ENCODE assay signal across 11 cellular contexts in genomic region chr1:205783904-205784303, GRCh38. TPM values are rescaled to one million over a fixed set of nuclear protein-coding genes. Genes with fewer than 3 reads are reported as not detected.
DNase-seq lines count a peak whose midpoint lies in the region; ATAC-seq and TF ChIP-seq lines count a peak whose summit lies in the region.
"Had no signal": no experiment of that assay in that cellular context is flagged by ENCODE, and none has a peak within 500 bp of the region (broad histone marks: within the 10 kb centered on the region; RNA-seq: fewer than 3 reads in every experiment).

No MANE protein-coding gene starts in this region.

- H3K4me1 ChIP-seq in stomach smooth muscle (ENCODE audit: control insufficient read depth, insufficient read depth, low read length) (peaks cover 8% of the 10 kb centered on the region), foreskin keratinocyte (no peaks in the 10 kb centered on the region)

- no peaks in the 10 kb centered on the region for H3K9me3 ChIP-seq in stomach smooth muscle (ENCODE audit: control insufficient read depth in 2 of 2, low read length in 2 of 2)

- no peaks in the 10 kb centered on the region for H3K36me3 ChIP-seq in stomach smooth muscle (ENCODE audit: control insufficient read depth in 2 of 2, insufficient read depth in 2 of 2, low read length in 2 of 2)
- H3K36me3 ChIP-seq: WERI-Rb-1 had no signal

- intact Hi-C loops in left colon (cut with DNase I, micrococcal nuclease) = no loop called here

- H3K27me3 ChIP-seq in stomach smooth muscle (ENCODE audit: control insufficient read depth in 1 of 2, insufficient read depth in 2 of 2, low read length in 2 of 2) = no peaks in the 10 kb centered on the region
- H3K27me3 ChIP-seq in foreskin keratinocyte = no peaks in the 10 kb centered on the region

- peak; percentile 65; the same call in 1 of the 2 replicates for TF ChIP-seq EP300 in Ishikawa (IDR thresholded peaks at IDR 0.05; ENCODE audit: borderline replicate concordance)

- no peak for TF ChIP-seq RAD21 in Ishikawa (IDR thresholded peaks at IDR 0.05; ENCODE audit: low read depth)

- H3K27ac ChIP-seq in stomach smooth muscle (ENCODE audit: low read length) = peak overlapping the region; percentile 53
- no peak overlapping the region for H3K27ac ChIP-seq in foreskin keratinocyte
- H3K27ac ChIP-seq: WERI-Rb-1 had no signal

- no peak for TF ChIP-seq CTCF in foreskin keratinocyte (conservative IDR thresholded peaks at IDR 0.05)

- H3K9ac ChIP-seq in stomach smooth muscle (ENCODE audit: low read length in 2 of 2) = peak overlapping the region in 1 of 2 donors; percentile 58

- ATAC-seq in left colon (no peak), foreskin keratinocyte (no peak)

- peak; percentile 48 for DNase-seq in cerebellar cortex (ENCODE audit: low spot score)
- peak; percentile 84 for DNase-seq in kidney glomerular epithelial cell (lab: John Stamatoyannopoulos, UW)
- DNase-seq in SIG-M5 (lab: John Stamatoyannopoulos, UW) = no peak
- DNase-seq in left colon = no peak
- DNase-seq in foreskin keratinocyte = no peak
- DNase-seq: HFFc6; NCI-H2171 treated with DMSO at 0.1 percent for 48 hours; stimulated activated CD4-positive, alpha-beta T cell treated with anti-CD3 and anti-CD28 coated beads, Interleukin-4, amount 100 ng/mL, for 24 hours; WERI-Rb-1 had no signal

- H3K4me3 ChIP-seq in stomach smooth muscle (ENCODE audit: low read length in 2 of 2) = no peak overlapping the region

TF ChIP-seq in Ishikawa, 13 proteins besides CTCF, POLR2A, EP300 and RAD21:
- TF ChIP-seq FOXM1 (IDR thresholded peaks at IDR 0.05; ENCODE audit: borderline replicate concordance, low read depth) (peak; percentile 12; the same call in 1 of the 2 replicates), TCF12 (IDR thresholded peaks at IDR 0.05; ENCODE audit: low read depth) (peak; percentile 78), ZBTB7A (IDR thresholded peaks at IDR 0.05; ENCODE audit: low read depth) (no peak), NFIC (IDR thresholded peaks at IDR 0.05) (peak; percentile 82), TEAD4 (IDR thresholded peaks at IDR 0.05) (peak; percentile 71)

RNA-seq across cellular contexts. Expression of gene RAB29, which starts 8.6 kb away (rescaled TPM):
- 1 to 10 TPM; 7.3 to 8.0 TPM for total RNA-seq in left colon
- total RNA-seq in foreskin keratinocyte = 25.2 and 26.4 TPM in 2 replicates
- 11.4 and 12.6 TPM in 2 replicates for polyA plus RNA-seq in foreskin keratinocyte

RNA-seq across cellular contexts. Expression of gene SLC41A1, which starts 29.1 kb away (rescaled TPM):
- total RNA-seq in left colon (1 to 10 TPM; 4.4 to 4.9 TPM), foreskin keratinocyte (16.4 and 20.0 TPM in 2 replicates)
- polyA plus RNA-seq in foreskin keratinocyte = 9.0 and 11.2 TPM in 2 replicates

RNA-seq across cellular contexts. Expression of gene NUCKS1, which starts 33.9 kb away (rescaled TPM):
- total RNA-seq in left colon (10 to 100 TPM; 74.6 to 78.1 TPM), foreskin keratinocyte (143 and 159 TPM in 2 replicates)
- polyA plus RNA-seq in foreskin keratinocyte = 89.3 and 113 TPM in 2 replicates

Comparison
In these comparisons a context has a peak if more than half of its experiments do, and no peak if none do; other contexts are left out.
1. DNase-seq: peak in cerebellar cortex (single experiment) and kidney glomerular epithelial cell (single experiment); none in SIG-M5 (single experiment), left colon (0 of 2) and foreskin keratinocyte (0 of 2).